ENCODE assay signal across 15 cellular contexts in the genomic region with DNA sequence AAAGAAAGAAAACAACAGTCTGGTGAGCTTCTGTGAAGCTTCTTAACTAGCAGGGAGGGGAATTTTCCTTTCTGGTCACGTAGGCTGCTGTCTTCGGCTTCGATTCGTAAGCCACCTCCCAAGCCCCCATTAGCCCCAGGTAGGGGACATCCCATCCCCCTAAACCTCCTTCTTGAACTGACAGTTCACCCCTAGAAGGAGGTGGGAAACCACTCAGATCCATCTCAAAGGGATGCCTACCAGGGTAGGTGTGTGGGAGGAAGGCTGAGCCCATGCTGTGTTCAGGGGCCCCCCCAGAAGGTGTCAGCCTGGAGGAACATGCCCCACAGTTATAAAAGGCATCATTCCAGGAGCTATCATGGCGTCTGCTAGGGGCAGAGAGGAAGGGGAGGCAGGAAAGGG. TPM values are rescaled to one million over a fixed set of nuclear protein-coding genes. Genes with fewer than 3 reads are reported as not detected.
A peak's percentile ranks its signal among the peaks of the same experiment; 100 is the strongest.
DNase-seq lines count a peak whose midpoint lies in the region; ATAC-seq and TF ChIP-seq lines count a peak whose summit lies in the region.
"Had no signal": no experiment of that assay in that cellular context is flagged by ENCODE, and none has a peak within 500 bp of the region (broad histone marks: within the 10 kb centered on the region; RNA-seq: fewer than 3 reads in every experiment).

No MANE protein-coding gene starts in this region.

- intact Hi-C loops in CD4-positive, alpha-beta T cell (cut with DNase I, micrococcal nuclease) = loop anchor here (1.0 to 5.0 kb wide), 2 partner anchors 26 to 35 kb away; a partner anchor contains a TSS
- intact Hi-C loops in activated T-helper 1 cell treated with anti-CD3 and anti-CD28 coated beads, Interleukin-12 subunit alpha, Interleukin-12 subunit beta, Interleukin-2, Interleukin-4 antibody, amounts not matched to agents 30 ng/mL and 10 ng/mL and 1 ng/mL, durations not matched to agents 14 hours and 24 hours and 36 hours (cut with micrococcal nuclease) = loop anchor here (1.0 to 2.0 kb wide), 7 partner anchors 8 to 272 kb away; a partner anchor contains a TSS
- intact Hi-C loops in naive thymus-derived CD4-positive, alpha-beta T cell (cut with micrococcal nuclease) = loop anchor here (1.0 to 5.0 kb wide), 7 partner anchors 8 to 46 kb away; a partner anchor contains a TSS
- intact Hi-C loops in Calu3 (cut with micrococcal nuclease; ENCODE audit: unreplicated experiment) = no loop called here

- peak; percentile 47 for ATAC-seq in CD4-positive, alpha-beta T cell (ENCODE audit: poor library complexity)
- peak; percentile 71 for ATAC-seq in naive thymus-derived CD4-positive, alpha-beta T cell
- no peak for ATAC-seq in GM21515 (IDR thresholded peaks at IDR 0.05; ENCODE audit: unreplicated experiment)
- ATAC-seq: left lobe of liver had no signal

- BruUV-seq in Calu3 (replicated peaks; lab: Mats Ljungman, UMichigan) = no TSS peak

- peaks cover 12 to 36% (median 13%) of the 10 kb centered on the region in 3 experiments for H3K36me3 ChIP-seq in naive thymus-derived CD4-positive, alpha-beta T cell (ENCODE audit: control insufficient read depth in 2 of 3, insufficient read depth in 3 of 3, low read length in 3 of 3)
- H3K36me3 ChIP-seq: ascending aorta had no signal

- H3K36me3 Mint-ChIP-seq in CD4-positive, alpha-beta T cell (ENCODE audit: low read depth) = peaks cover 82% of the 10 kb centered on the region
- H3K36me3 Mint-ChIP-seq in activated T-helper 1 cell treated with anti-CD3 and anti-CD28 coated beads, Interleukin-12 subunit alpha, Interleukin-12 subunit beta, Interleukin-2, Interleukin-4 antibody, amounts not matched to agents 30 ng/mL and 10 ng/mL and 1 ng/mL, durations not matched to agents 14 hours and 24 hours and 36 hours (ENCODE audit: low read depth) = peaks cover 58% of the 10 kb centered on the region
- peaks cover 0 to 40% (median 16%) of the 10 kb centered on the region in 5 donors for H3K36me3 Mint-ChIP-seq in naive thymus-derived CD4-positive, alpha-beta T cell
- no peaks in the 10 kb centered on the region for H3K36me3 Mint-ChIP-seq in Calu3 (ENCODE audit: insufficient read depth, unreplicated experiment)

- no peaks in the 10 kb centered on the region for H3K9me3 Mint-ChIP-seq in CD4-positive, alpha-beta T cell
- H3K9me3 Mint-ChIP-seq in activated T-helper 1 cell treated with anti-CD3 and anti-CD28 coated beads, Interleukin-12 subunit alpha, Interleukin-12 subunit beta, Interleukin-2, Interleukin-4 antibody, amounts not matched to agents 30 ng/mL and 10 ng/mL and 1 ng/mL, durations not matched to agents 14 hours and 24 hours and 36 hours = no peaks in the 10 kb centered on the region
- H3K9me3 Mint-ChIP-seq in naive thymus-derived CD4-positive, alpha-beta T cell = peaks cover 0 to 1% (median 0%) of the 10 kb centered on the region in 11 donors
- H3K9me3 Mint-ChIP-seq in Calu3 (ENCODE audit: low read depth, unreplicated experiment) = no peaks in the 10 kb centered on the region
- H3K9me3 Mint-ChIP-seq: HFFc6 had no signal

- no peaks in the 10 kb centered on the region for H3K9me3 ChIP-seq in CD4-positive, alpha-beta T cell (ENCODE audit: control insufficient read depth, low read length)
- no peaks in the 10 kb centered on the region for H3K9me3 ChIP-seq in naive thymus-derived CD4-positive, alpha-beta T cell (ENCODE audit: control insufficient read depth in 2 of 3, low read length in 3 of 3)
- H3K9me3 ChIP-seq: ascending aorta had no signal

- CTCF ChIA-PET in CD4-positive, alpha-beta T cell (lab: Charles Lee) = interaction anchor here (0.7 to 6.6 kb wide), 6 partner anchors 15 to 45 kb away, joined by 3 to 32 read pairs (median 6); a partner anchor contains a TSS
- CTCF ChIA-PET in naive thymus-derived CD4-positive, alpha-beta T cell (lab: Charles Lee) = interaction anchor here (1.6 to 1.8 kb wide), 3 partner anchors 10 to 14 kb away, joined by 4 to 8 read pairs (median 7); no protein-coding TSS in a partner anchor
- CTCF ChIA-PET in Calu3 (lab: Charles Lee) = interaction anchor here (0.7 kb wide), 1 partner anchor 612 kb away, joined by 13 read pairs; no protein-coding TSS in a partner anchor

- H3K4me1 ChIP-seq in naive thymus-derived CD4-positive, alpha-beta T cell (ENCODE audit: control insufficient read depth in 2 of 2, insufficient read depth in 2 of 2, low read length in 2 of 2) = peaks cover 49 to 96% of the 10 kb centered on the region in 2 donors
- H3K4me1 ChIP-seq: ascending aorta had no signal

- H3K4me3 Mint-ChIP-seq in CD4-positive, alpha-beta T cell = peak overlapping the region; percentile 74
- H3K4me3 Mint-ChIP-seq in activated T-helper 1 cell treated with anti-CD3 and anti-CD28 coated beads, Interleukin-12 subunit alpha, Interleukin-12 subunit beta, Interleukin-2, Interleukin-4 antibody, amounts not matched to agents 30 ng/mL and 10 ng/mL and 1 ng/mL, durations not matched to agents 14 hours and 24 hours and 36 hours = peak overlapping the region; percentile 70
- H3K4me3 Mint-ChIP-seq in naive thymus-derived CD4-positive, alpha-beta T cell = peak overlapping the region; percentile 75 to 88 (median 82)
- no peak overlapping the region for H3K4me3 Mint-ChIP-seq in Calu3 (ENCODE audit: low read depth, unreplicated experiment)
- H3K4me3 Mint-ChIP-seq: HFFc6 had no signal

- DNase-seq in CD4-positive, alpha-beta T cell = peak in 2 of 10 experiments; percentile 50 to 56
- DNase-seq in T follicular helper cell (ENCODE audit: low read depth) = peak; percentile 30
- no peak for DNase-seq in activated T-helper 1 cell treated with anti-CD3 and anti-CD28 coated beads, Interleukin-12 subunit alpha, Interleukin-12 subunit beta, Interleukin-2, Interleukin-4 antibody, amounts not matched to agents 30 ng/mL and 10 ng/mL and 1 ng/mL, durations not matched to agents 14 hours and 24 hours and 36 hours (ENCODE audit: low spot score)
- DNase-seq in naive thymus-derived CD4-positive, alpha-beta T cell = peak in 8 of 9 donors; percentile 46 to 95 (median 62)
- DNase-seq in OCI-M1 (lab: John Stamatoyannopoulos, UW) = no peak
- no peak for DNase-seq in Calu3
- no peak for DNase-seq in AG20443 (ENCODE audit: low spot score)
- DNase-seq: EL, glutamatergic neuron, HFFc6, IMR-90, NCI-H1694 treated with DMSO at 0.1 percent for 48 hours had no signal

- peak overlapping the region; percentile 89 for H3K27ac ChIP-seq in CD4-positive, alpha-beta T cell (ENCODE audit: low read depth, low read length)
- peak overlapping the region; percentile 96 for H3K27ac ChIP-seq in naive thymus-derived CD4-positive, alpha-beta T cell (ENCODE audit: low read depth, low read length)
- H3K27ac ChIP-seq: ascending aorta had no signal

- POLR2A ChIA-PET in CD4-positive, alpha-beta T cell (lab: Charles Lee) = interaction anchor here (0.6 to 3.4 kb wide), 20 partner anchors 8 to 50 kb away, joined by 3 to 28 read pairs (median 4); a partner anchor contains a TSS
- POLR2A ChIA-PET in naive thymus-derived CD4-positive, alpha-beta T cell (lab: Charles Lee) = interaction anchor here (0.6 to 11.8 kb wide), 15 partner anchors 9 to 231 kb away, joined by 3 to 181 read pairs (median 8); a partner anchor contains a TSS

- H3K27me3 ChIP-seq in CD4-positive, alpha-beta T cell (ENCODE audit: control insufficient read depth, insufficient read depth, low read length) = no peaks in the 10 kb centered on the region
- H3K27me3 ChIP-seq in naive thymus-derived CD4-positive, alpha-beta T cell (ENCODE audit: control insufficient read depth in 2 of 2, insufficient read depth in 2 of 2, low read length in 2 of 2) = no peaks in the 10 kb centered on the region
- H3K27me3 ChIP-seq: ascending aorta had no signal

- H3K27me3 Mint-ChIP-seq in CD4-positive, alpha-beta T cell = no peaks in the 10 kb centered on the region
- H3K27me3 Mint-ChIP-seq in activated T-helper 1 cell treated with anti-CD3 and anti-CD28 coated beads, Interleukin-12 subunit alpha, Interleukin-12 subunit beta, Interleukin-2, Interleukin-4 antibody, amounts not matched to agents 30 ng/mL and 10 ng/mL and 1 ng/mL, durations not matched to agents 14 hours and 24 hours and 36 hours (ENCODE audit: insufficient read depth) = no peaks in the 10 kb centered on the region
- H3K27me3 Mint-ChIP-seq in naive thymus-derived CD4-positive, alpha-beta T cell = no peaks in the 10 kb centered on the region
- H3K27me3 Mint-ChIP-seq in Calu3 (ENCODE audit: unreplicated experiment) = peaks cover 61% of the 10 kb centered on the region

- TF ChIP-seq CTCF in CD4-positive, alpha-beta T cell (IDR thresholded peaks at IDR 0.05) = no peak
- no peak for TF ChIP-seq CTCF in Calu3 (IDR thresholded peaks at IDR 0.05; ENCODE audit: unreplicated experiment)

- H3K27ac Mint-ChIP-seq in CD4-positive, alpha-beta T cell = peak overlapping the region; percentile 100
- H3K27ac Mint-ChIP-seq in activated T-helper 1 cell treated with anti-CD3 and anti-CD28 coated beads, Interleukin-12 subunit alpha, Interleukin-12 subunit beta, Interleukin-2, Interleukin-4 antibody, amounts not matched to agents 30 ng/mL and 10 ng/mL and 1 ng/mL, durations not matched to agents 14 hours and 24 hours and 36 hours = peak overlapping the region; percentile 88
- peak overlapping the region; percentile 84 to 100 (median 95) for H3K27ac Mint-ChIP-seq in naive thymus-derived CD4-positive, alpha-beta T cell
- no peak overlapping the region for H3K27ac Mint-ChIP-seq in Calu3 (ENCODE audit: unreplicated experiment)
- H3K27ac Mint-ChIP-seq: HFFc6 had no signal

- H3K4me1 Mint-ChIP-seq in CD4-positive, alpha-beta T cell (ENCODE audit: low read depth) = peaks cover 99% of the 10 kb centered on the region
- H3K4me1 Mint-ChIP-seq in activated T-helper 1 cell treated with anti-CD3 and anti-CD28 coated beads, Interleukin-12 subunit alpha, Interleukin-12 subunit beta, Interleukin-2, Interleukin-4 antibody, amounts not matched to agents 30 ng/mL and 10 ng/mL and 1 ng/mL, durations not matched to agents 14 hours and 24 hours and 36 hours (ENCODE audit: low read depth) = peaks cover 95% of the 10 kb centered on the region
- peaks cover 71 to 100% (median 95%) of the 10 kb centered on the region in 7 donors for H3K4me1 Mint-ChIP-seq in naive thymus-derived CD4-positive, alpha-beta T cell
- H3K4me1 Mint-ChIP-seq in Calu3 (ENCODE audit: low read depth, unreplicated experiment) = no peaks in the 10 kb centered on the region

- H3K4me3 ChIP-seq in naive thymus-derived CD4-positive, alpha-beta T cell (ENCODE audit: low read length) = peak overlapping the region; percentile 35
- H3K4me3 ChIP-seq: ascending aorta had no signal

RNA-seq across cellular contexts. Expression of a gene that starts 25.8 kb away (rescaled TPM):
- total RNA-seq in CD4-positive, alpha-beta T cell = 100 to 1,000 TPM; 355 to 378 TPM
- total RNA-seq in activated T-helper 1 cell treated with anti-CD3 and anti-CD28 coated beads, Interleukin-12 subunit alpha, Interleukin-12 subunit beta, Interleukin-2, Interleukin-4 antibody, amounts not matched to agents 30 ng/mL and 10 ng/mL and 1 ng/mL, durations not matched to agents 14 hours and 24 hours and 36 hours = 237 and 238 TPM in 2 replicates
- 100 to 1,000 TPM; 246 to 476 (median 336) TPM for total RNA-seq in naive thymus-derived CD4-positive, alpha-beta T cell
- 100 to 1,000 TPM; 352 to 437 TPM for polyA plus RNA-seq in naive thymus-derived CD4-positive, alpha-beta T cell
- total RNA-seq in Calu3 (2022) = 0.61 and 0.97 TPM in 2 replicates
- total RNA-seq: HFFc6, IMR-90 had no signal
- polyA plus RNA-seq: IMR-90 had no signal

Comparison
In these comparisons a context has a peak if more than half of its experiments do, and no peak if none do; other contexts are left out.
1. DNase-seq: peak in T follicular helper cell (single experiment) and naive thymus-derived CD4-positive, alpha-beta T cell (8 of 9); none in activated T-helper 1 cell treated with anti-CD3 and anti-CD28 coated beads, Interleukin-12 subunit alpha, Interleukin-12 subunit beta, Interleukin-2, Interleukin-4 antibody, amounts not matched to agents 30 ng/mL and 10 ng/mL and 1 ng/mL, durations not matched to agents 14 hours and 24 hours and 36 hours (single experiment), OCI-M1 (single experiment), Calu3 (single experiment) and AG20443 (single experiment).
2. RNA of a gene that starts 25.8 kb away (total RNA-seq): 355 to 378 TPM in CD4-positive, alpha-beta T cell, 246 to 476 TPM in naive thymus-derived CD4-positive, alpha-beta T cell and 237 to 238 TPM in activated T-helper 1 cell treated with anti-CD3 and anti-CD28 coated beads, Interleukin-12 subunit alpha, Interleukin-12 subunit beta, Interleukin-2, Interleukin-4 antibody, amounts not matched to agents 30 ng/mL and 10 ng/mL and 1 ng/mL, durations not matched to agents 14 hours and 24 hours and 36 hours; 0.61 to 0.97 TPM in Calu3; every median in the first group is over 100 times any median in the second.